ENCODE assay signal across 1 cellular context in genomic region chr17:75087558-75088453, GRCh38.
TF ChIP-seq lines count a peak whose summit lies in the region.

SLC16A5 (plus strand) TSS chr17:75087954; CDS start chr17:75093637, 5,683 bp downstream.

TF ChIP-seq in WTC11, 78 proteins besides CTCF, POLR2A, EP300 and RAD21 (continued from another document):
- TF ChIP-seq ARID4B (CRISPR knock-in tag; IDR thresholded peaks at IDR 0.05; ENCODE audit: borderline replicate concordance) = no peak
- TF ChIP-seq GABPB1 (CRISPR knock-in tag; IDR thresholded peaks at IDR 0.05) = peak; percentile 6; the same call in 1 of the 2 replicates
- TF ChIP-seq HMGXB4 (CRISPR knock-in tag; IDR thresholded peaks at IDR 0.05) = peak; percentile 59; the same call in 1 of the 2 replicates
- 0 out of 2 replicates have a peak, but pooled peaks have one; percentile 25 for TF ChIP-seq ZBTB43 (CRISPR knock-in tag; IDR thresholded peaks at IDR 0.05)
- peak; percentile 84; the same call in 1 of the 2 replicates for TF ChIP-seq SP1 (CRISPR knock-in tag; conservative IDR thresholded peaks at IDR 0.05)
- TF ChIP-seq RORB (CRISPR knock-in tag; IDR thresholded peaks at IDR 0.05) = no peak
- peak; percentile 46; the same call in 1 of the 2 replicates for TF ChIP-seq ZNF423 (CRISPR knock-in tag; IDR thresholded peaks at IDR 0.05)
